2 cellular contexts compared by ENCODE assay signal in genomic region chr19:7480222-7480974, GRCh38.
TF ChIP-seq lines count a peak whose summit lies in the region.

No MANE protein-coding gene starts in this region.

TF ChIP-seq in HepG2, 621 proteins besides CTCF, POLR2A, EP300 and RAD21 (continues in another document):
- TF ChIP-seq MED1 (CRISPR knock-in tag; IDR thresholded peaks at IDR 0.05) (no peak), ATF5 (CRISPR knock-in tag; IDR thresholded peaks at IDR 0.05; ENCODE audit: low read depth) (no peak), ZFX (CRISPR knock-in tag; IDR thresholded peaks at IDR 0.05; ENCODE audit: low read depth) (no peak), MAFF (IDR thresholded peaks at IDR 0.05; ENCODE audit: low read depth, low read length) (peak; percentile 29; the same call in 1 of the 2 replicates), ZNF3 (CRISPR knock-in tag; IDR thresholded peaks at IDR 0.05) (no peak), RARA (CRISPR knock-in tag; IDR thresholded peaks at IDR 0.05) (peak; percentile 51), USF2 (IDR thresholded peaks at IDR 0.05; ENCODE audit: low read depth, low read length) (no peak), USF2 (CRISPR knock-in tag; IDR thresholded peaks at IDR 0.05; ENCODE audit: borderline replicate concordance) (no peak), ZNF121 (CRISPR knock-in tag; IDR thresholded peaks at IDR 0.05) (0 out of 2 replicates have a peak, but pooled peaks have one; percentile 22), ETV5 (CRISPR knock-in tag; IDR thresholded peaks at IDR 0.05; ENCODE audit: borderline replicate concordance) (no peak), HDAC2 (CRISPR knock-in tag; IDR thresholded peaks at IDR 0.05) (no peak), ZNF225 (CRISPR knock-in tag; IDR thresholded peaks at IDR 0.05) (no peak), ZSCAN12 (CRISPR knock-in tag; IDR thresholded peaks at IDR 0.05) (no peak), SOX6 (IDR thresholded peaks at IDR 0.05) (no peak), SOX6 (CRISPR knock-in tag; IDR thresholded peaks at IDR 0.05) (0 out of 2 replicates have a peak, but pooled peaks have one; percentile 14)
- TF ChIP-seq, protein P1, sequence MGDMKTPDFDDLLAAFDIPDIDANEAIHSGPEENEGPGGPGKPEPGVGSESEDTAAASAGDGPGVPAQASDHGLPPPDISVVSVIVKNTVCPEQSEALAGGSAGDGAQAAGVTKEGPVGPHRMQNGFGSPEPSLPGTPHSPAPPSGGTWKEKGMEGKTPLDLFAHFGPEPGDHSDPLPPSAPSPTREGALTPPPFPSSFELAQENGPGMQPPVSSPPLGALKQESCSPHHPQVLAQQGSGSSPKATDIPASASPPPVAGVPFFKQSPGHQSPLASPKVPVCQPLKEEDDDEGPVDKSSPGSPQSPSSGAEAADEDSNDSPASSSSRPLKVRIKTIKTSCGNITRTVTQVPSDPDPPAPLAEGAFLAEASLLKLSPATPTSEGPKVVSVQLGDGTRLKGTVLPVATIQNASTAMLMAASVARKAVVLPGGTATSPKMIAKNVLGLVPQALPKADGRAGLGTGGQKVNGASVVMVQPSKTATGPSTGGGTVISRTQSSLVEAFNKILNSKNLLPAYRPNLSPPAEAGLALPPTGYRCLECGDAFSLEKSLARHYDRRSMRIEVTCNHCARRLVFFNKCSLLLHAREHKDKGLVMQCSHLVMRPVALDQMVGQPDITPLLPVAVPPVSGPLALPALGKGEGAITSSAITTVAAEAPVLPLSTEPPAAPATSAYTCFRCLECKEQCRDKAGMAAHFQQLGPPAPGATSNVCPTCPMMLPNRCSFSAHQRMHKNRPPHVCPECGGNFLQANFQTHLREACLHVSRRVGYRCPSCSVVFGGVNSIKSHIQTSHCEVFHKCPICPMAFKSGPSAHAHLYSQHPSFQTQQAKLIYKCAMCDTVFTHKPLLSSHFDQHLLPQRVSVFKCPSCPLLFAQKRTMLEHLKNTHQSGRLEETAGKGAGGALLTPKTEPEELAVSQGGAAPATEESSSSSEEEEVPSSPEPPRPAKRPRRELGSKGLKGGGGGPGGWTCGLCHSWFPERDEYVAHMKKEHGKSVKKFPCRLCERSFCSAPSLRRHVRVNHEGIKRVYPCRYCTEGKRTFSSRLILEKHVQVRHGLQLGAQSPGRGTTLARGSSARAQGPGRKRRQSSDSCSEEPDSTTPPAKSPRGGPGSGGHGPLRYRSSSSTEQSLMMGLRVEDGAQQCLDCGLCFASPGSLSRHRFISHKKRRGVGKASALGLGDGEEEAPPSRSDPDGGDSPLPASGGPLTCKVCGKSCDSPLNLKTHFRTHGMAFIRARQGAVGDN (CRISPR knock-in tag; IDR thresholded peaks at IDR 0.05), result peak; percentile 21; the same call in 1 of the 2 replicates
- TF ChIP-seq, protein P2, sequence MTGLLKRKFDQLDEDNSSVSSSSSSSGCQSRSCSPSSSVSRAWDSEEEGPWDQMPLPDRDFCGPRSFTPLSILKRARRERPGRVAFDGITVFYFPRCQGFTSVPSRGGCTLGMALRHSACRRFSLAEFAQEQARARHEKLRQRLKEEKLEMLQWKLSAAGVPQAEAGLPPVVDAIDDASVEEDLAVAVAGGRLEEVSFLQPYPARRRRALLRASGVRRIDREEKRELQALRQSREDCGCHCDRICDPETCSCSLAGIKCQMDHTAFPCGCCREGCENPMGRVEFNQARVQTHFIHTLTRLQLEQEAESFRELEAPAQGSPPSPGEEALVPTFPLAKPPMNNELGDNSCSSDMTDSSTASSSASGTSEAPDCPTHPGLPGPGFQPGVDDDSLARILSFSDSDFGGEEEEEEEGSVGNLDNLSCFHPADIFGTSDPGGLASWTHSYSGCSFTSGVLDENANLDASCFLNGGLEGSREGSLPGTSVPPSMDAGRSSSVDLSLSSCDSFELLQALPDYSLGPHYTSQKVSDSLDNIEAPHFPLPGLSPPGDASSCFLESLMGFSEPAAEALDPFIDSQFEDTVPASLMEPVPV (CRISPR knock-in tag; IDR thresholded peaks at IDR 0.05), result no peak
- TF ChIP-seq, protein P3, sequence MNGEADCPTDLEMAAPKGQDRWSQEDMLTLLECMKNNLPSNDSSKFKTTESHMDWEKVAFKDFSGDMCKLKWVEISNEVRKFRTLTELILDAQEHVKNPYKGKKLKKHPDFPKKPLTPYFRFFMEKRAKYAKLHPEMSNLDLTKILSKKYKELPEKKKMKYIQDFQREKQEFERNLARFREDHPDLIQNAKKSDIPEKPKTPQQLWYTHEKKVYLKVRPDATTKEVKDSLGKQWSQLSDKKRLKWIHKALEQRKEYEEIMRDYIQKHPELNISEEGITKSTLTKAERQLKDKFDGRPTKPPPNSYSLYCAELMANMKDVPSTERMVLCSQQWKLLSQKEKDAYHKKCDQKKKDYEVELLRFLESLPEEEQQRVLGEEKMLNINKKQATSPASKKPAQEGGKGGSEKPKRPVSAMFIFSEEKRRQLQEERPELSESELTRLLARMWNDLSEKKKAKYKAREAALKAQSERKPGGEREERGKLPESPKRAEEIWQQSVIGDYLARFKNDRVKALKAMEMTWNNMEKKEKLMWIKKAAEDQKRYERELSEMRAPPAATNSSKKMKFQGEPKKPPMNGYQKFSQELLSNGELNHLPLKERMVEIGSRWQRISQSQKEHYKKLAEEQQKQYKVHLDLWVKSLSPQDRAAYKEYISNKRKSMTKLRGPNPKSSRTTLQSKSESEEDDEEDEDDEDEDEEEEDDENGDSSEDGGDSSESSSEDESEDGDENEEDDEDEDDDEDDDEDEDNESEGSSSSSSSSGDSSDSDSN (CRISPR knock-in tag; IDR thresholded peaks at IDR 0.05), result 0 out of 2 replicates have a peak, but pooled peaks have one; percentile 23

TF ChIP-seq in HEK293T, 16 proteins besides CTCF, POLR2A, EP300 and RAD21:
- no peak for TF ChIP-seq NFRKB (IDR thresholded peaks at IDR 0.05)
- TF ChIP-seq HDGF (IDR thresholded peaks at IDR 0.05; ENCODE audit: borderline replicate concordance), result no peak
- no peak for TF ChIP-seq ZNF384 (IDR thresholded peaks at IDR 0.05)
- TF ChIP-seq TARDBP (IDR thresholded peaks at IDR 0.05), result no peak
